In genomic region chr20:3204124-3204794, GRCh38 we compare ENCODE assay signal across 1 cellular context.
TF ChIP-seq lines count a peak whose summit lies in the region.

DDRGK1 (minus strand) TSS chr20:3204682; CDS start chr20:3204627, 55 bp downstream.

TF ChIP-seq in GM23338, 12 proteins besides CTCF, POLR2A, EP300 and RAD21 (continued from another document):
- TF ChIP-seq ZNF462 (CRISPR knock-in tag; IDR thresholded peaks at IDR 0.05) (no peak), POLR2AphosphoS5 (IDR thresholded peaks at IDR 0.05; ENCODE audit: low read depth) (peak; percentile 93), EZH2phosphoT487 (IDR thresholded peaks at IDR 0.05; ENCODE audit: unreplicated experiment) (no peak), ETS1 (IDR thresholded peaks at IDR 0.05) (no peak), JUNB (IDR thresholded peaks at IDR 0.05; ENCODE audit: unreplicated experiment) (no peak), ZNF331 (CRISPR knock-in tag; IDR thresholded peaks at IDR 0.05; ENCODE audit: low read depth) (no peak), EZH2 (IDR thresholded peaks at IDR 0.05; ENCODE audit: low read depth, unreplicated experiment) (no peak), CREB1 (CRISPR knock-in tag; IDR thresholded peaks at IDR 0.05; ENCODE audit: low read depth) (0 out of 2 replicates have a peak, but pooled peaks have one; percentile 5), NANOG (IDR thresholded peaks at IDR 0.05; ENCODE audit: borderline replicate concordance) (no peak), ZNF114 (CRISPR knock-in tag; IDR thresholded peaks at IDR 0.05) (no peak), STAT1 (IDR thresholded peaks at IDR 0.05; ENCODE audit: unreplicated experiment) (no peak)
